1 cellular context compared by ENCODE assay signal in genomic region chr5:123344819-123345426, GRCh38.
TF ChIP-seq lines count a peak whose summit lies in the region.

No MANE protein-coding gene starts in this region.

TF ChIP-seq in HCT116, 20 proteins besides CTCF, POLR2A, EP300 and RAD21 (continued from another document):
- no peak for TF ChIP-seq ATF3 (IDR thresholded peaks at IDR 0.05)
- TF ChIP-seq CEBPB (IDR thresholded peaks at IDR 0.05; ENCODE audit: low read depth): no peak
- TF ChIP-seq TCF7L2 (IDR thresholded peaks at IDR 0.05; ENCODE audit: borderline replicate concordance, extremely low read depth, insufficient read depth, insufficient read length): no peak
- TF ChIP-seq MAX (IDR thresholded peaks at IDR 0.05): no peak
- TF ChIP-seq EZH2phosphoT487 (IDR thresholded peaks at IDR 0.05; ENCODE audit: borderline replicate concordance): no peak
- TF ChIP-seq SIN3A (IDR thresholded peaks at IDR 0.05; ENCODE audit: low read depth): no peak
- no peak for TF ChIP-seq SRF (IDR thresholded peaks at IDR 0.05; ENCODE audit: low read depth)
- TF ChIP-seq EGR1 (IDR thresholded peaks at IDR 0.05; ENCODE audit: low read depth): no peak
- no peak for TF ChIP-seq EZH2 (IDR thresholded peaks at IDR 0.05)
- TF ChIP-seq SP1 (IDR thresholded peaks at IDR 0.05; ENCODE audit: low read depth): no peak
- no peak for TF ChIP-seq YY1 (IDR thresholded peaks at IDR 0.05; ENCODE audit: extremely low read depth, insufficient replicate concordance, low read depth, low read length)
- TF ChIP-seq POLR2AphosphoS5 (IDR thresholded peaks at IDR 0.05; ENCODE audit: low read depth, low read length): no peak
- TF ChIP-seq ELF1 (IDR thresholded peaks at IDR 0.05; ENCODE audit: borderline replicate concordance, low read depth): no peak
- no peak for TF ChIP-seq REST (IDR thresholded peaks at IDR 0.05; ENCODE audit: low read depth)
